11 cellular contexts compared by ENCODE assay signal in the genomic region with DNA sequence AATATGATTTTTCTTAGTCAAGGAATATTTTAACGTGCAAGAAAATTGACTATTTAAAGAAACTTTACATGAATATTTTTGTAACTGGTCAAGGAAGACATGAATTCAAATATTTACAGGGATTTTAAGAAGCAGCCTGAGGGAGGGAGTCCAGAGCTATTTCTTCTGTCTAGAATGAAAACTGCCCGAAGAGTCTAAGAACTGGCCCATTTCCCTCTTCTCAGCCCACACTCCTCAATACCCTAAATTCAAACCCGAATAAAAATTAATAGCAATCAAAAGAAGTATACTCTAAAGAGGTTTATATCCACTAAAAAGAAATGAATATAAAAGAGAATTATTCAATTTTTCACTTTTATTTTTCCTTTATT. TPM values are rescaled to one million over a fixed set of nuclear protein-coding genes. Genes with fewer than 3 reads are reported as not detected.
A peak's percentile ranks its signal among the peaks of the same experiment; 100 is the strongest.
DNase-seq lines count a peak whose midpoint lies in the region; ATAC-seq, FAIRE-seq and TF ChIP-seq lines count a peak whose summit lies in the region.
"Had no signal": no experiment of that assay in that cellular context is flagged by ENCODE, and none has a peak within 500 bp of the region (broad histone marks: within the 10 kb centered on the region; RNA-seq: fewer than 3 reads in every experiment).

No MANE protein-coding gene starts in this region.

- SMC1A ChIA-PET in GM12878 (lab: Charles Lee; ENCODE audit: uncharacterized antibody, unreplicated experiment), result interaction anchor here (0.8 to 8.9 kb wide), 16 partner anchors 9 to 56 kb away, joined by 3 to 59 read pairs (median 4); no protein-coding TSS in a partner anchor

- H3K9me3 Mint-ChIP-seq in activated naive CD4-positive, alpha-beta T cell treated with anti-CD3 and anti-CD28 coated beads, Interleukin-2, amount 10 ng/mL, durations not matched to agents 7 days and 5 days, result peaks cover 2% of the 10 kb centered on the region
- H3K9me3 Mint-ChIP-seq: H9 had no signal

- H3K4me1 Mint-ChIP-seq in activated naive CD4-positive, alpha-beta T cell treated with anti-CD3 and anti-CD28 coated beads, Interleukin-2, amount 10 ng/mL, durations not matched to agents 7 days and 5 days, result peaks cover 64% of the 10 kb centered on the region

- TF ChIP-seq RAD21 in GM12878 (IDR thresholded peaks at IDR 0.05; ENCODE audit: insufficient read depth, low read depth, low read length), result no peak

- TF ChIP-seq EP300 in GM12878 (IDR thresholded peaks at IDR 0.05; ENCODE audit: borderline replicate concordance in 1 of 2, control insufficient read depth in 1 of 2, low read depth in 2 of 2, low read length in 2 of 2), result no peak

- H3K4me3 ChIP-seq in HL-60 (replicated peaks; ENCODE audit: insufficient read depth, low read length) (no peak overlapping the region), GM12878 (no peak overlapping the region), stomach smooth muscle (ENCODE audit: low read length in 2 of 2) (no peak overlapping the region)

- peak overlapping the region; percentile 3 for H3K4me3 Mint-ChIP-seq in activated naive CD4-positive, alpha-beta T cell treated with anti-CD3 and anti-CD28 coated beads, Interleukin-2, amount 10 ng/mL, durations not matched to agents 7 days and 5 days
- H3K4me3 Mint-ChIP-seq: H9 had no signal

- 20% methylated on average over 3 of the region's 3 CpGs for WGBS in GM12878 (ENCODE audit: insufficient coverage, insufficient replicate concordance, low lambda C conversion rate, missing lambda C conversion rate)

- TF ChIP-seq CTCF in HL-60 (IDR thresholded peaks at IDR 0.05; ENCODE audit: insufficient read depth, low read length) (no peak), GM12878 (IDR thresholded peaks at IDR 0.05 in 2 of 3, conservative IDR thresholded peaks at IDR 0.05 in 1 of 3; ENCODE audit: control insufficient read depth in 2 of 3, extremely low read depth in 1 of 3, insufficient read depth in 1 of 3, low read depth in 3 of 3, low read length in 3 of 3) (no peak)

- peaks cover 11% of the 10 kb centered on the region for H3K36me3 Mint-ChIP-seq in activated naive CD4-positive, alpha-beta T cell treated with anti-CD3 and anti-CD28 coated beads, Interleukin-2, amount 10 ng/mL, durations not matched to agents 7 days and 5 days

- H3K9ac ChIP-seq in GM12878 (ENCODE audit: control insufficient read depth, insufficient read depth, low read length) (no peak overlapping the region; the same call in 1 of the 2 replicates), stomach smooth muscle (ENCODE audit: low read length in 2 of 2) (peak overlapping the region in 1 of 2 donors; percentile 21)

- H3K36me3 ChIP-seq in GM12878 (ENCODE audit: control insufficient read depth in 2 of 2, insufficient read depth in 2 of 2, low read length in 1 of 2), result no peaks in the 10 kb centered on the region
- no peaks in the 10 kb centered on the region for H3K36me3 ChIP-seq in stomach smooth muscle (ENCODE audit: control insufficient read depth in 2 of 2, insufficient read depth in 2 of 2, low read length in 2 of 2)

- H3K9me3 ChIP-seq in GM12878 (replicated peaks; ENCODE audit: control insufficient read depth, insufficient read depth, low read length) (no peaks in the 10 kb centered on the region), stomach smooth muscle (ENCODE audit: control insufficient read depth in 2 of 2, low read length in 2 of 2) (no peaks in the 10 kb centered on the region)

- H3K27me3 ChIP-seq in HL-60 (ENCODE audit: insufficient read depth, poor library complexity, severe bottlenecking) (no peaks in the 10 kb centered on the region), GM12878 (replicated peaks in 1 of 2; ENCODE audit: control insufficient read depth in 2 of 2, insufficient read depth in 2 of 2, low read length in 1 of 2) (no peaks in the 10 kb centered on the region), stomach smooth muscle (ENCODE audit: control insufficient read depth in 1 of 2, insufficient read depth in 2 of 2, low read length in 2 of 2) (no peaks in the 10 kb centered on the region)

- RAD21 ChIA-PET in GM12878 (lab: Charles Lee; ENCODE audit: unreplicated experiment), result interaction anchor here (0.6 to 3.5 kb wide), 10 partner anchors 13 to 48 kb away, joined by 3 to 21 read pairs (median 3); partner anchors contain the start of gene ANKRD12

- no peak for FAIRE-seq in GM12878 (lab: Jason Lieb, UNC)

- H3K4me2 ChIP-seq in GM12878 (ENCODE audit: control insufficient read depth, insufficient read depth), result peak overlapping the region; percentile 91

- H2AFZ ChIP-seq in GM12878 (ENCODE audit: control insufficient read depth, low read depth, low read length), result peak overlapping the region; percentile 83

- H3K27ac ChIP-seq in HL-60 (replicated peaks), result peak overlapping the region; percentile 87
- H3K27ac ChIP-seq in GM12878 (ENCODE audit: control insufficient read depth, insufficient read depth), result peak overlapping the region; percentile 95
- H3K27ac ChIP-seq in stomach smooth muscle (ENCODE audit: low read length), result peak overlapping the region; percentile 85
- H3K27ac ChIP-seq: epithelial cell of prostate had no signal

- ATAC-seq in GM12878 (peak; percentile 10), HG03342 (IDR thresholded peaks at IDR 0.05; ENCODE audit: unreplicated experiment) (no peak)

- POLR2A ChIA-PET in GM12878 (lab: Charles Lee), result interaction anchor here (1.1 to 2.8 kb wide), 3 partner anchors 13 to 25 kb away, joined by 3 to 11 read pairs (median 8); no protein-coding TSS in a partner anchor

- intact Hi-C loops in GM12878 (cut with micrococcal nuclease; ENCODE audit: unreplicated experiment), result no loop called here

- H3K27ac Mint-ChIP-seq in activated naive CD4-positive, alpha-beta T cell treated with anti-CD3 and anti-CD28 coated beads, Interleukin-2, amount 10 ng/mL, durations not matched to agents 7 days and 5 days, result peak overlapping the region; percentile 90
- H3K27ac Mint-ChIP-seq: H9 had no signal

- H3K79me2 ChIP-seq in GM12878 (ENCODE audit: control insufficient read depth, insufficient read depth, low read length), result no peaks in the 10 kb centered on the region

- CTCF ChIA-PET in activated naive CD4-positive, alpha-beta T cell treated with anti-CD3 and anti-CD28 coated beads, Interleukin-2, amount 10 ng/mL, durations not matched to agents 7 days and 5 days (lab: Charles Lee), result interaction anchor here (2.0 to 3.0 kb wide), 2 partner anchors 13 to 22 kb away, joined by 8 to 11 read pairs; no protein-coding TSS in a partner anchor
- CTCF ChIA-PET in GM12878 (lab: Yijun Ruan, JAX), result interaction anchor here (0.9 to 3.8 kb wide), 5 partner anchors 13 to 43 kb away, joined by 3 to 15 read pairs (median 4); no protein-coding TSS in a partner anchor

- peaks cover 19% of the 10 kb centered on the region for H3K4me1 ChIP-seq in GM12878 (ENCODE audit: control insufficient read depth, insufficient read depth, low read length)
- peaks cover 20% of the 10 kb centered on the region for H3K4me1 ChIP-seq in stomach smooth muscle (ENCODE audit: control insufficient read depth, insufficient read depth, low read length)

- no peaks in the 10 kb centered on the region for H3K27me3 Mint-ChIP-seq in activated naive CD4-positive, alpha-beta T cell treated with anti-CD3 and anti-CD28 coated beads, Interleukin-2, amount 10 ng/mL, durations not matched to agents 7 days and 5 days

- BruUV-seq in GM12878 (replicated peaks; lab: Mats Ljungman, UMichigan), result no TSS peak

- no peak for DNase-seq in activated naive CD4-positive, alpha-beta T cell treated with anti-CD3 and anti-CD28 coated beads, Interleukin-2, amount 10 ng/mL, durations not matched to agents 7 days and 5 days
- no peak for DNase-seq in activated naive CD4-positive, alpha-beta T cell (lab: John Stamatoyannopoulos, UW)
- DNase-seq in HL-60 (ENCODE audit: low read depth in 1 of 2, low spot score in 1 of 2) (no peak), GM12878 (ENCODE audit: low read depth, low spot score) (no peak), NCI-H1417 treated with DMSO at 0.1 percent for 48 hours (lab: John Stamatoyannopoulos, UW) (no peak), iPS-NIHi11 (ENCODE audit: low spot score) (no peak)
- DNase-seq: H9, SIG-M5 had no signal

- H4K20me1 ChIP-seq in GM12878 (ENCODE audit: control insufficient read depth, insufficient read depth), result no peaks in the 10 kb centered on the region

- in situ Hi-C loops in GM12878 (cut with MboI), result no loop called here

- TF ChIP-seq POLR2A in GM12878 (IDR thresholded peaks at IDR 0.05; ENCODE audit: low read depth, low read length), result no peak

RNA-seq across cellular contexts. Expression of gene NDUFV2, which starts 6.5 kb away (rescaled TPM):
- 299 and 306 TPM in 2 replicates for total RNA-seq in GM12878 (2013; cell fraction: nucleolus; rRNA removed)
- total RNA-seq in GM12878 (2014; rRNA removed) (321 and 329 TPM in 2 replicates), GM12878 (2014; rRNA removed; fragmentation: Illumina TruSeq; extraction: Trizol) (278 and 282 TPM in 2 replicates), GM12878 (2021) (254 and 267 TPM in 2 replicates)
- 211 TPM for polyA plus RNA-seq in GM12878 (2011; ENCODE audit: low read depth)
- polyA plus RNA-seq in GM12878 (2011; rRNA removed) (236 and 300 TPM in 2 replicates), GM12878 (2014; fragmentation: Illumina TruSeq; extraction: Trizol) (290 and 321 TPM in 2 replicates), GM12878 (2014; fragmentation: Nextera tagmentation; extraction: Ambion mirVana) (100 to 1,000 TPM; 409 to 471 TPM), GM12878 (2014; rRNA removed) (281 and 302 TPM in 2 replicates), GM12878 (2016; fragmentation: Nextera tagmentation; extraction: Ambion mirVana) (100 to 1,000 TPM; 584 to 590 TPM)
- 110 and 117 TPM in 2 replicates for polyA plus RNA-seq in GM12878 (2011; cell fraction: cytosol; rRNA removed)
- 87.7 and 96.6 TPM in 2 replicates for polyA plus RNA-seq in GM12878 (2011; cell fraction: nucleus; rRNA removed)
- 189 and 202 TPM in 2 replicates for polyA plus RNA-seq in GM12878 (2012)
- polyA minus RNA-seq in GM12878 (2011; rRNA and poly(A)+ RNA removed), result 68.0 and 81.6 TPM in 2 replicates
- 19.5 and 28.3 TPM in 2 replicates for polyA minus RNA-seq in GM12878 (2011; cell fraction: cytosol; rRNA and poly(A)+ RNA removed)
- 85.4 and 121 TPM in 2 replicates for polyA minus RNA-seq in GM12878 (2011; cell fraction: nucleus; rRNA and poly(A)+ RNA removed)

RNA-seq across cellular contexts. Expression of gene ANKRD12, which starts 40.6 kb away (rescaled TPM):
- 66.1 and 85.1 TPM in 2 replicates for total RNA-seq in GM12878 (2013; cell fraction: nucleolus; rRNA removed)
- 18.6 and 22.1 TPM in 2 replicates for total RNA-seq in GM12878 (2014; rRNA removed)
- total RNA-seq in GM12878 (2014; rRNA removed; fragmentation: Illumina TruSeq; extraction: Trizol), result 30.4 and 33.2 TPM in 2 replicates
- total RNA-seq in GM12878 (2021), result 30.6 and 34.4 TPM in 2 replicates
- polyA plus RNA-seq in GM12878 (2011; ENCODE audit: low read depth), result 9.0 TPM
- polyA plus RNA-seq in GM12878 (2011; rRNA removed), result 11.5 and 18.3 TPM in 2 replicates
- polyA plus RNA-seq in GM12878 (2011; cell fraction: cytosol; rRNA removed), result 2.4 and 3.1 TPM in 2 replicates
- polyA plus RNA-seq in GM12878 (2011; cell fraction: nucleus; rRNA removed), result 16.5 and 21.3 TPM in 2 replicates
- polyA plus RNA-seq in GM12878 (2012), result 20.4 and 26.0 TPM in 2 replicates
- polyA plus RNA-seq in GM12878 (2014; fragmentation: Illumina TruSeq; extraction: Trizol), result 20.2 and 23.9 TPM in 2 replicates
- 10 to 100 TPM; 20.0 to 20.3 TPM for polyA plus RNA-seq in GM12878 (2014; fragmentation: Nextera tagmentation; extraction: Ambion mirVana)
- polyA plus RNA-seq in GM12878 (2014; rRNA removed), result 5.9 and 7.3 TPM in 2 replicates
- polyA plus RNA-seq in GM12878 (2016; fragmentation: Nextera tagmentation; extraction: Ambion mirVana), result 10 to 100 TPM; 40.9 to 45.7 TPM
- polyA minus RNA-seq in GM12878 (2011; rRNA and poly(A)+ RNA removed), result 36.3 and 78.0 TPM in 2 replicates
- 27.7 and 29.5 TPM in 2 replicates for polyA minus RNA-seq in GM12878 (2011; cell fraction: cytosol; rRNA and poly(A)+ RNA removed)
- polyA minus RNA-seq in GM12878 (2011; cell fraction: nucleus; rRNA and poly(A)+ RNA removed), result 27.1 and 40.9 TPM in 2 replicates
